8 cellular contexts compared by ENCODE assay signal in the genomic region with DNA sequence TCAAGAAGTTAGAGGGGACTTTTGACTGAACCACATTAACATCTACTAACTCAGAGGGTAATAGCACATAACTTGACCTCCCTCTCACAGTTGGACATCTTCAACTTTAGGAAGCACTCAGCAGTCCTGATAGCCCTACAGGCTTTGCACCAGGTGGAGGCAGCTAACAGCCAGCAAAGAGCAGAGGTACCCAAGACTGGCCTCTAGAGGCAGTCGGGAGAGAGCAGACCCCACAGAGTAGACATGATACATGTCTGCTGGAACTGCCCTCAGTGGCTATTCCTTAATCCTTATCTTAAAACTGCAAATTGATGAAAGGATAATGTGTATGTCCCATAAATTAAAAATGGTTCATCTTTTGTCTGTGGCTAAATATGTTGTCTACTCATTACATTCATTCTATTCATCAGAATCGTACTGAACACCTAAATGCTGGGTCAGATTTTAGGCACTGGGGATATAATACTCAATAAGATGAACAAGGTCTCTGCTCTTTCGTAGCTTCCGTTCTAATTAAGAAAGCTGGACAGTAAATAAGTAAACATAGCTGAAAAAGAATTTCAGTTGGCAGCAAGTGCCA. TPM values are rescaled to one million over a fixed set of nuclear protein-coding genes. Genes with fewer than 3 reads are reported as not detected.
DNase-seq lines count a peak whose midpoint lies in the region; ATAC-seq and TF ChIP-seq lines count a peak whose summit lies in the region.

No MANE protein-coding gene starts in this region.

- ATAC-seq in GM19395 (IDR thresholded peaks at IDR 0.05; ENCODE audit: unreplicated experiment): peak; percentile 81
- ATAC-seq in heart right ventricle: peak in 3 of 8 donors; percentile 40 to 46 (median 45)
- peak; percentile 81 to 83 for ATAC-seq in stimulated activated naive B cell treated with anti-CD40 and anti-IgM and Interleukin-4, amounts not matched to agents 10 μg/mL and 1 μg/mL and 100 μg/mL, for 72 hours (replicated peaks)

- no peaks in the 10 kb centered on the region for H3K27me3 Mint-ChIP-seq in Calu3 (ENCODE audit: unreplicated experiment)
- H3K27me3 Mint-ChIP-seq in stimulated activated naive B cell treated with anti-CD40 and anti-IgM and Interleukin-4, amounts not matched to agents 10 μg/mL and 1 μg/mL and 100 μg/mL, for 72 hours: no peaks in the 10 kb centered on the region

- H3K4me3 ChIP-seq in WI38 (ENCODE audit: low read depth, low read length) (no peak overlapping the region), heart right ventricle (no peak overlapping the region), uterus (no peak overlapping the region)

- H3K9me3 Mint-ChIP-seq in Calu3 (ENCODE audit: low read depth, unreplicated experiment): no peaks in the 10 kb centered on the region
- H3K9me3 Mint-ChIP-seq in stimulated activated naive B cell treated with anti-CD40 and anti-IgM and Interleukin-4, amounts not matched to agents 10 μg/mL and 1 μg/mL and 100 μg/mL, for 72 hours: no peaks in the 10 kb centered on the region

- peaks cover 48% of the 10 kb centered on the region for H3K4me1 Mint-ChIP-seq in Calu3 (ENCODE audit: low read depth, unreplicated experiment)
- peaks cover 32 to 48% of the 10 kb centered on the region in 2 donors for H3K4me1 Mint-ChIP-seq in stimulated activated naive B cell treated with anti-CD40 and anti-IgM and Interleukin-4, amounts not matched to agents 10 μg/mL and 1 μg/mL and 100 μg/mL, for 72 hours

- peak; percentile 62 for DNase-seq in Calu3
- DNase-seq in HuH-7.5 (ENCODE audit: low spot score): peak; percentile 42
- no peak for DNase-seq in heart right ventricle
- DNase-seq in stimulated activated naive B cell treated with anti-CD40 and anti-IgM and Interleukin-4, amounts not matched to agents 10 μg/mL and 1 μg/mL and 100 μg/mL, for 72 hours: no peak
- no peak for DNase-seq in uterus
- no peak for DNase-seq in DMS153 treated with DMSO at 0.1 percent for 48 hours (lab: John Stamatoyannopoulos, UW; ENCODE audit: unreplicated experiment)

- TF ChIP-seq CTCF in Calu3 (IDR thresholded peaks at IDR 0.05; ENCODE audit: unreplicated experiment): peak; percentile 56
- TF ChIP-seq CTCF in WI38 (IDR thresholded peaks at IDR 0.05; ENCODE audit: low read depth, low read length): 0 out of 2 replicates have a peak, but pooled peaks have one; percentile 41
- peak in 6 of 9 donors; percentile 25 to 52 (median 36) for TF ChIP-seq CTCF in heart right ventricle (IDR thresholded peaks at IDR 0.05)
- TF ChIP-seq CTCF in uterus (IDR thresholded peaks at IDR 0.05): peak in 1 of 4 experiments; percentile 21

- peaks cover 0 to 78% (median 8%) of the 10 kb centered on the region in 9 donors for H3K36me3 ChIP-seq in heart right ventricle
- H3K36me3 ChIP-seq in uterus: no peaks in the 10 kb centered on the region

- intact Hi-C loops in Calu3 (cut with micrococcal nuclease; ENCODE audit: unreplicated experiment): loop anchor here (2.0 kb wide), 1 partner anchor 36 kb away; no protein-coding TSS in a partner anchor
- intact Hi-C loops in heart right ventricle (cut with DNase I): no loop called here
- intact Hi-C loops in uterus (cut with DNase I; ENCODE audit: low total_unique reads): no loop called here

- H3K4me1 ChIP-seq in heart right ventricle: peaks cover 0 to 41% (median 35%) of the 10 kb centered on the region in 9 donors
- no peaks in the 10 kb centered on the region for H3K4me1 ChIP-seq in uterus

- peaks cover 33% of the 10 kb centered on the region for H3K36me3 Mint-ChIP-seq in Calu3 (ENCODE audit: insufficient read depth, unreplicated experiment)
- peaks cover 36 to 52% of the 10 kb centered on the region in 2 donors for H3K36me3 Mint-ChIP-seq in stimulated activated naive B cell treated with anti-CD40 and anti-IgM and Interleukin-4, amounts not matched to agents 10 μg/mL and 1 μg/mL and 100 μg/mL, for 72 hours

- H3K27ac ChIP-seq in heart right ventricle (no peak overlapping the region), uterus (no peak overlapping the region)

- no peak overlapping the region for H3K27ac Mint-ChIP-seq in Calu3 (ENCODE audit: unreplicated experiment)
- no peak overlapping the region for H3K27ac Mint-ChIP-seq in stimulated activated naive B cell treated with anti-CD40 and anti-IgM and Interleukin-4, amounts not matched to agents 10 μg/mL and 1 μg/mL and 100 μg/mL, for 72 hours

- no TSS peak for BruUV-seq in Calu3 (replicated peaks; lab: Mats Ljungman, UMichigan)

- CTCF ChIA-PET in Calu3 (lab: Charles Lee): interaction anchor here (0.8 to 1.7 kb wide), 3 partner anchors 19 to 145 kb away, joined by 3 to 4 read pairs (median 3); no protein-coding TSS in a partner anchor

- H3K9me3 ChIP-seq in heart right ventricle (no peaks in the 10 kb centered on the region), uterus (no peaks in the 10 kb centered on the region)

- no peak overlapping the region for H3K4me3 Mint-ChIP-seq in Calu3 (ENCODE audit: low read depth, unreplicated experiment)
- H3K4me3 Mint-ChIP-seq in stimulated activated naive B cell treated with anti-CD40 and anti-IgM and Interleukin-4, amounts not matched to agents 10 μg/mL and 1 μg/mL and 100 μg/mL, for 72 hours: no peak overlapping the region

- TF ChIP-seq POLR2A in uterus (IDR thresholded peaks at IDR 0.05): no peak

- H3K27me3 ChIP-seq in heart right ventricle (no peaks in the 10 kb centered on the region), uterus (no peaks in the 10 kb centered on the region)

- WGBS in heart right ventricle, 2 donors: 83 to 84% methylated on average over 4 of the region's 4 CpGs

RNA-seq across cellular contexts. Expression of gene CAB39, which starts 49.8 kb away (rescaled TPM):
- 84.9 and 88.7 TPM in 2 replicates for total RNA-seq in Calu3 (2022)
- 10 to 100 TPM; 72.6 to 99.7 (median 91.1) TPM for total RNA-seq in heart right ventricle
- polyA plus RNA-seq in heart right ventricle: 10 to 100 TPM; 17.3 to 26.2 TPM
- 100 to 1,000 TPM in 1 of 4 donors, 10 to 100 TPM in 3; 33.6 to 121 (median 78.0) TPM for total RNA-seq in uterus

Comparison
In these comparisons a context has a peak if more than half of its experiments do, and no peak if none do; other contexts are left out.
1. DNase-seq: peak in Calu3 (single experiment) and HuH-7.5 (single experiment); none in heart right ventricle (0 of 2), stimulated activated naive B cell treated with anti-CD40 and anti-IgM and Interleukin-4, amounts not matched to agents 10 μg/mL and 1 μg/mL and 100 μg/mL, for 72 hours (single experiment), uterus (0 of 2) and DMS153 treated with DMSO at 0.1 percent for 48 hours (single experiment).